9 cellular contexts compared by ENCODE assay signal in the genomic region with DNA sequence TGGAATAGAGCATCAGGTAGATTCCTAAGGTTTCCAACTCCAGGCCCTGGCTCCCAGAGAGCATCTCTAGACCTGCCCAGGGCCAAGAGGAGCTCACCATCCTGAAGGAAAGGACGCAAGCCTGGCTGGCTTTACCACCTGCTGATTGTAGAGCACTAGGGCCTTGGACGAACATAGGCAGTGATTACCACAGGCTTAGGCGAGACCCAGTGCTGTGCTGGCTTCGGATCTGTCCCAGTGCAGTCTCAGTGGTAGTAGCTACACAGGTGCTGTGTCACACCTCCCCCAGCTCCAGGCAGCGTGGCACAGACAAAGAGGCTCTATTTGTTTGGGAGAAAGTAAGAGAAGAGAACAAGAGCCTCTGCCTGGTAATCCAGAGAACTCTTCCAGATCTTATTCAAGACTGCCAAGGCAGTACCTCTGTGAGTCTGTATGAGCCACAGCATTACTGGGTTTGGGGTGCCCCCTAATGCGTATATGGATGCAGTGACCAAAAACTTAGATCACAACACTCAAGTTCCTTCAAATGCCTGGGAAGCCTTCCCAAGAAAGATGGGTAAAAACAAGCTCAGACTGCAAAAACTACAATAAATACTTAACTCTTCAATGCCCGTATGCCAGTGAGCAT. TPM values are rescaled to one million over a fixed set of nuclear protein-coding genes. Genes with fewer than 3 reads are reported as not detected.
DNase-seq lines count a peak whose midpoint lies in the region; ATAC-seq, FAIRE-seq and TF ChIP-seq lines count a peak whose summit lies in the region.
"Had no signal": no experiment of that assay in that cellular context is flagged by ENCODE, and none has a peak within 500 bp of the region (broad histone marks: within the 10 kb centered on the region; RNA-seq: fewer than 3 reads in every experiment).

No MANE protein-coding gene starts in this region.

- 75 to 92% (median 87%) methylated on average over 5 to 7 of the region's 7 CpGs for WGBS in spleen, 5 donors

- BruUV-seq in endothelial cell of umbilical vein (replicated peaks; lab: Mats Ljungman, UMichigan) = no TSS peak

- H4K20me1 ChIP-seq in endothelial cell of umbilical vein (replicated peaks; ENCODE audit: control insufficient read depth, extremely low read depth, insufficient read depth, low read length) = no peaks in the 10 kb centered on the region

- H3K9me1 ChIP-seq in endothelial cell of umbilical vein (replicated peaks; ENCODE audit: control insufficient read depth, extremely low read depth, insufficient read depth, low read length) = no peaks in the 10 kb centered on the region

- H3K9me3 ChIP-seq in endothelial cell of umbilical vein (replicated peaks; ENCODE audit: control insufficient read depth, insufficient read depth, low read length) = no peaks in the 10 kb centered on the region
- H3K9me3 ChIP-seq in spleen = no peaks in the 10 kb centered on the region

- intact Hi-C loops in endothelial cell of umbilical vein (cut with micrococcal nuclease) (no loop called here), spleen (cut with DNase I; ENCODE audit: low total_unique reads) (loop anchor here (5.0 kb wide), 1 partner anchor 42 kb away; the partner anchor contains the start of gene AEN)

- ATAC-seq in GM21723 (IDR thresholded peaks at IDR 0.05; ENCODE audit: unreplicated experiment) (peak; percentile 56), GM19023 (IDR thresholded peaks at IDR 0.05; ENCODE audit: unreplicated experiment) (no peak), HG02981 (IDR thresholded peaks at IDR 0.05; ENCODE audit: unreplicated experiment) (no peak), GM18861 (IDR thresholded peaks at IDR 0.05; ENCODE audit: unreplicated experiment) (no peak)

- no peak overlapping the region for H3K4me2 ChIP-seq in endothelial cell of umbilical vein (ENCODE audit: insufficient read depth, low read length)

- no peak overlapping the region for H2AFZ ChIP-seq in endothelial cell of umbilical vein (ENCODE audit: low read depth, low read length)

- peaks cover 2% of the 10 kb centered on the region for H3K36me3 Mint-ChIP-seq in T-helper 1 cell treated with Interleukin-12 subunit alpha and Interleukin-12 subunit beta and Interleukin-4 antibody, amounts not matched to agents 30 μg/mL and 1 μg/mL, for 36 hours (ENCODE audit: low read depth)

- H3K27me3 ChIP-seq in endothelial cell of umbilical vein (ENCODE audit: control insufficient read depth in 2 of 2, insufficient read depth in 2 of 2, low read length in 2 of 2) = no peaks in the 10 kb centered on the region
- no peaks in the 10 kb centered on the region for H3K27me3 ChIP-seq in spleen (replicated peaks in 1 of 7)

- H3K27ac Mint-ChIP-seq in T-helper 1 cell treated with Interleukin-12 subunit alpha and Interleukin-12 subunit beta and Interleukin-4 antibody, amounts not matched to agents 30 μg/mL and 1 μg/mL, for 36 hours = peak overlapping the region; percentile 32

- H3K4me3 Mint-ChIP-seq in T-helper 1 cell treated with Interleukin-12 subunit alpha and Interleukin-12 subunit beta and Interleukin-4 antibody, amounts not matched to agents 30 μg/mL and 1 μg/mL, for 36 hours = no peak overlapping the region
- H3K4me3 Mint-ChIP-seq: IgD-negative memory B cell had no signal

- dilution Hi-C loops in endothelial cell of umbilical vein (cut with MboI; ENCODE audit: extremely low pct_ligation_motif_present, low sequenced_read_pairs) = no loop called here

- FAIRE-seq in endothelial cell of umbilical vein (lab: Jason Lieb, UNC) = no peak

- H3K27ac ChIP-seq in endothelial cell of umbilical vein (ENCODE audit: insufficient read depth, low read depth, low read length) = no peak overlapping the region
- H3K27ac ChIP-seq in spleen = no peak overlapping the region

- no peak for TF ChIP-seq POLR2A in endothelial cell of umbilical vein (IDR thresholded peaks at IDR 0.05; ENCODE audit: low read depth, low read length)
- no peak for TF ChIP-seq POLR2A in spleen (IDR thresholded peaks at IDR 0.05)

- H3K4me3 ChIP-seq in endothelial cell of umbilical vein (replicated peaks in 1 of 3; ENCODE audit: insufficient read depth in 1 of 3, low read depth in 1 of 3, low read length in 3 of 3) (no peak overlapping the region), spleen (no peak overlapping the region)

- TF ChIP-seq CTCF in endothelial cell of umbilical vein (IDR thresholded peaks at IDR 0.05; ENCODE audit: extremely low read depth in 1 of 2, insufficient read depth in 1 of 2, low read depth in 1 of 2, low read length in 2 of 2) (peak in 1 of 2 donors; percentile 15), spleen (IDR thresholded peaks at IDR 0.05 in 8 of 11, conservative IDR thresholded peaks at IDR 0.05 in 3 of 11) (peak in 8 of 11 experiments; percentile 22 to 59 (median 48))

- no peaks in the 10 kb centered on the region for H3K79me2 ChIP-seq in endothelial cell of umbilical vein (ENCODE audit: control insufficient read depth, insufficient read depth, low read length)

- no peaks in the 10 kb centered on the region for H3K9me3 Mint-ChIP-seq in T-helper 1 cell treated with Interleukin-12 subunit alpha and Interleukin-12 subunit beta and Interleukin-4 antibody, amounts not matched to agents 30 μg/mL and 1 μg/mL, for 36 hours
- H3K9me3 Mint-ChIP-seq: IgD-negative memory B cell had no signal

- peaks cover 8% of the 10 kb centered on the region for H3K4me1 ChIP-seq in endothelial cell of umbilical vein (ENCODE audit: control insufficient read depth, extremely low read depth, insufficient read depth, low read length)
- peaks cover 0 to 8% (median 0%) of the 10 kb centered on the region in 6 donors for H3K4me1 ChIP-seq in spleen

- H3K36me3 ChIP-seq in endothelial cell of umbilical vein (ENCODE audit: control insufficient read depth in 2 of 2, extremely low read depth in 1 of 2, insufficient read depth in 2 of 2, low read length in 2 of 2) (no peaks in the 10 kb centered on the region), spleen (no peaks in the 10 kb centered on the region)

- no peak overlapping the region for H3K9ac ChIP-seq in endothelial cell of umbilical vein (replicated peaks; ENCODE audit: extremely low read depth, insufficient read depth, low read length)

- peaks cover 3% of the 10 kb centered on the region for H3K4me1 Mint-ChIP-seq in T-helper 1 cell treated with Interleukin-12 subunit alpha and Interleukin-12 subunit beta and Interleukin-4 antibody, amounts not matched to agents 30 μg/mL and 1 μg/mL, for 36 hours (ENCODE audit: low read depth)

- POLR2A ChIA-PET in endothelial cell of umbilical vein (lab: Charles Lee) = no interaction called here

- peaks cover 15% of the 10 kb centered on the region for H3K27me3 Mint-ChIP-seq in T-helper 1 cell treated with Interleukin-12 subunit alpha and Interleukin-12 subunit beta and Interleukin-4 antibody, amounts not matched to agents 30 μg/mL and 1 μg/mL, for 36 hours (ENCODE audit: low read depth)

- CTCF ChIA-PET in endothelial cell of umbilical vein (lab: Charles Lee) = interaction anchor here (0.8 to 1.8 kb wide), 5 partner anchors 19 to 240 kb away, joined by 3 to 17 read pairs (median 4); partner anchors contain the start of gene ISG20

- DNase-seq in endothelial cell of umbilical vein (ENCODE audit: low read depth, low spot score) (peak; percentile 34), spleen (no peak), NCI-H510A (lab: John Stamatoyannopoulos, UW) (no peak)

TF ChIP-seq in endothelial cell of umbilical vein, 7 proteins besides CTCF, POLR2A, EP300 and RAD21:
- TF ChIP-seq JUN (IDR thresholded peaks at IDR 0.05; ENCODE audit: borderline replicate concordance, insufficient read depth, insufficient read length, low read depth) = no peak
- TF ChIP-seq FOS (IDR thresholded peaks at IDR 0.05; ENCODE audit: borderline replicate concordance, insufficient read depth, low read length) = no peak
- no peak for TF ChIP-seq MYC (IDR thresholded peaks at IDR 0.05; ENCODE audit: low read depth, low read length)
- no peak for TF ChIP-seq POLR2AphosphoS5 (IDR thresholded peaks at IDR 0.05; ENCODE audit: insufficient read depth, low read depth, low read length)
- TF ChIP-seq GATA2 (IDR thresholded peaks at IDR 0.05; ENCODE audit: insufficient read depth, insufficient read length, low read depth, low read length) = no peak
- no peak for TF ChIP-seq EZH2 (IDR thresholded peaks at IDR 0.05; ENCODE audit: borderline replicate concordance, low read depth, low read length, severe bottlenecking)
- TF ChIP-seq, protein P1, sequence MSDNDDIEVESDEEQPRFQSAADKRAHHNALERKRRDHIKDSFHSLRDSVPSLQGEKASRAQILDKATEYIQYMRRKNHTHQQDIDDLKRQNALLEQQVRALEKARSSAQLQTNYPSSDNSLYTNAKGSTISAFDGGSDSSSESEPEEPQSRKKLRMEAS (IDR thresholded peaks at IDR 0.05; ENCODE audit: insufficient read depth, insufficient read length) = no peak

RNA-seq across cellular contexts. Expression of gene ISG20, which starts 25.4 kb away (rescaled TPM):
- total RNA-seq in endothelial cell of umbilical vein = 5.4 and 6.4 TPM in 2 replicates
- polyA plus RNA-seq in endothelial cell of umbilical vein = 7.5 and 9.0 TPM in 2 replicates
- polyA plus RNA-seq in endothelial cell of umbilical vein (2011; cell fraction: cytosol; rRNA removed) = 5.5 and 6.0 TPM in 2 replicates
- polyA plus RNA-seq in endothelial cell of umbilical vein (2011; cell fraction: nucleus; rRNA removed) = 5.0 and 5.1 TPM in 2 replicates
- 8.6 and 9.9 TPM in 2 replicates for polyA plus RNA-seq in endothelial cell of umbilical vein (2012)
- polyA minus RNA-seq in endothelial cell of umbilical vein = 4.7 and 6.4 TPM in 2 replicates
- polyA minus RNA-seq in endothelial cell of umbilical vein (2011; cell fraction: cytosol; rRNA and poly(A)+ RNA removed) = 2.7 TPM
- polyA minus RNA-seq in endothelial cell of umbilical vein (2011; cell fraction: nucleus; rRNA and poly(A)+ RNA removed) = 11.3 and 15.8 TPM in 2 replicates
- total RNA-seq in spleen = 100 to 1,000 TPM in 5 of 7 donors, 10 to 100 TPM in 2; 70.5 to 171 (median 127) TPM
- 100 to 1,000 TPM; 142 to 365 (median 198) TPM for polyA plus RNA-seq in spleen

RNA-seq across cellular contexts. Expression of gene AEN, which starts 43.1 kb away (rescaled TPM):
- total RNA-seq in endothelial cell of umbilical vein (35.6 and 38.3 TPM in 2 replicates), spleen (10 to 100 TPM; 20.3 to 40.3 (median 29.5) TPM)
- polyA plus RNA-seq in endothelial cell of umbilical vein (31.6 and 34.2 TPM in 2 replicates), spleen (10 to 100 TPM; 12.9 to 18.6 (median 14.6) TPM)
- polyA plus RNA-seq in endothelial cell of umbilical vein (2011; cell fraction: cytosol; rRNA removed) = 30.4 and 33.1 TPM in 2 replicates
- polyA plus RNA-seq in endothelial cell of umbilical vein (2011; cell fraction: nucleus; rRNA removed) = 71.6 and 79.4 TPM in 2 replicates
- 24.7 and 28.5 TPM in 2 replicates for polyA plus RNA-seq in endothelial cell of umbilical vein (2012)
- 40.9 and 53.8 TPM in 2 replicates for polyA minus RNA-seq in endothelial cell of umbilical vein
- 33.0 TPM for polyA minus RNA-seq in endothelial cell of umbilical vein (2011; cell fraction: cytosol; rRNA and poly(A)+ RNA removed)
- polyA minus RNA-seq in endothelial cell of umbilical vein (2011; cell fraction: nucleus; rRNA and poly(A)+ RNA removed) = 51.5 and 84.7 TPM in 2 replicates
